In genomic region chr18:69945220-69946114, GRCh38 we compare ENCODE assay signal across 1 cellular context.
TF ChIP-seq lines count a peak whose summit lies in the region.

No MANE protein-coding gene starts in this region.

TF ChIP-seq in SK-N-SH treated with all-trans-retinoic acid at 6 μM for 48 hours, 23 proteins besides CTCF, POLR2A, EP300 and RAD21 (continued from another document):
- TF ChIP-seq PATZ1 (CRISPR knock-in tag; IDR thresholded peaks at IDR 0.05; ENCODE audit: borderline replicate concordance) (no peak), ZFP3 (CRISPR knock-in tag; IDR thresholded peaks at IDR 0.05) (no peak), ESRRG (CRISPR knock-in tag; IDR thresholded peaks at IDR 0.05) (no peak), OSR1 (CRISPR knock-in tag; IDR thresholded peaks at IDR 0.05) (no peak), TSHZ2 (CRISPR knock-in tag; IDR thresholded peaks at IDR 0.05) (no peak)
